Comparison of ENCODE assay signal across 1 cellular context in genomic region chr3:122568131-122568530, GRCh38. TPM values are rescaled to one million over a fixed set of nuclear protein-coding genes. Genes with fewer than 3 reads are reported as not detected.
"Had no signal": no experiment of that assay in that cellular context is flagged by ENCODE, and none has a peak within 500 bp of the region (broad histone marks: within the 10 kb centered on the region; RNA-seq: fewer than 3 reads in every experiment).

No MANE protein-coding gene starts in this region.

RNA-seq across cellular contexts. Expression of gene PARP15, which starts 9.3 kb away (rescaled TPM):
- total RNA-seq: SK-MEL-5 had no signal
